In genomic region chr16:56101480-56101879, GRCh38 we compare ENCODE assay signal across 14 cellular contexts.
"Had no signal": no experiment of that assay in that cellular context is flagged by ENCODE, and none has a peak within 500 bp of the region (broad histone marks: within the 10 kb centered on the region; RNA-seq: fewer than 3 reads in every experiment).

No MANE protein-coding gene starts in this region.

- ATAC-seq: effector memory CD8-positive, alpha-beta T cell; T-cell had no signal

- DNase-seq: activated CD4-positive, alpha-beta T cell treated with anti-CD3 and anti-CD28 coated beads for 48 hours; activated naive CD4-positive, alpha-beta T cell treated with anti-CD3 and anti-CD28 coated beads, Interleukin-2, amount 50 U/mL, for 16 hours; activated T-cell treated with anti-CD3 and anti-CD28 coated beads for 4 hours; effector memory CD8-positive, alpha-beta T cell; immature natural killer cell; mammary epithelial cell; retina; small intestine; T-cell; T1000 had no signal

- H3K4me1 Mint-ChIP-seq: immature natural killer cell, T-cell had no signal

- H3K79me2 ChIP-seq: parathyroid adenoma had no signal

- H2AFZ ChIP-seq: parathyroid adenoma had no signal

- H3K4me3 Mint-ChIP-seq: effector memory CD8-positive, alpha-beta T cell; immature natural killer cell; T-cell had no signal

- H3K27ac ChIP-seq: parathyroid adenoma, VCaP had no signal

- H3K4me1 ChIP-seq: parathyroid adenoma had no signal

- H3K36me3 Mint-ChIP-seq: immature natural killer cell, T-cell had no signal

- H3K9me3 ChIP-seq: adrenal gland, tibial nerve had no signal

- H3K36me3 ChIP-seq: adrenal gland, tibial nerve had no signal

- H3K27me3 ChIP-seq: adrenal gland, tibial nerve had no signal

- H3K9ac ChIP-seq: parathyroid adenoma had no signal

- H3K27ac Mint-ChIP-seq: effector memory CD8-positive, alpha-beta T cell; immature natural killer cell; T-cell had no signal

- H3K9me3 Mint-ChIP-seq: effector memory CD8-positive, alpha-beta T cell; T-cell had no signal
